26 cellular contexts compared by ENCODE assay signal in the genomic region with DNA sequence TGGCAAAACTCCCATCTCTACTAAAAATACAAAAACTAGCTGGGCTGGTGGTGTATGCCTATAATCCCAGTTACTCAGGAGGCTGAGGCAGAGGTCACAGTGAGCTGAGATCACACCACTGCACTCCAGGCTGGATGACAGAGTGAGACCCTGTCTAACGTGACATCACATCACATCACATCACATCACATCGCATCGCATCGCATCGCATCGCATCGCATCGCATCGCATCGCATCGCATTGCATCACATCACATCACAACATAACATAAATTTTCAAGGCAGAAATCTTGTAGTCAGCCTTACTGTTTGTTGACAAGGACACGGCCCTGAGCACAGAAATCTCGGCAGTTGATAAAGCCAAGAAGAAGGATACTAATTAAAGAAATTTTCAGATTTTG.
"Had no signal": no experiment of that assay in that cellular context is flagged by ENCODE, and none has a peak within 500 bp of the region (broad histone marks: within the 10 kb centered on the region; RNA-seq: fewer than 3 reads in every experiment).

No MANE protein-coding gene starts in this region.

- H3K9me3 Mint-ChIP-seq: immature natural killer cell; naive thymus-derived CD4-positive, alpha-beta T cell; natural killer cell treated with Interleukin-12 subunit alpha and Interleukin-12 subunit beta and Interleukin-15 and Interleukin-18, amount 100 ng/mL, for 72 hours; stimulated activated naive CD8-positive, alpha-beta T cell treated with anti-CD3 and anti-CD28 coated beads, Interleukin-15, amount 100 ng/mL, for 72 hours; type B pancreatic cell had no signal

- H3K9me3 ChIP-seq: left ventricle myocardium inferior, mucosa of descending colon, ovary, prostate gland, tibial nerve, uterus had no signal

- H3K27me3 Mint-ChIP-seq: naive thymus-derived CD4-positive, alpha-beta T cell; natural killer cell treated with Interleukin-12 subunit alpha and Interleukin-12 subunit beta and Interleukin-15 and Interleukin-18, amount 100 ng/mL, for 72 hours; stimulated activated naive CD8-positive, alpha-beta T cell treated with anti-CD3 and anti-CD28 coated beads, Interleukin-15, amount 100 ng/mL, for 72 hours; type B pancreatic cell had no signal

- H3K27me3 ChIP-seq: ovary, tibial nerve, uterus had no signal

- H3K4me1 ChIP-seq: prostate gland, tibial nerve, uterus had no signal

- H3K4me3 ChIP-seq: left ventricle myocardium inferior, lung, mucosa of descending colon, ovary, prostate gland, skin epidermis, tibial nerve, uterus had no signal

- ATAC-seq: mucosa of descending colon; naive thymus-derived CD4-positive, alpha-beta T cell; natural killer cell treated with Interleukin-12 subunit alpha and Interleukin-12 subunit beta and Interleukin-15 and Interleukin-18, amount 100 ng/mL, for 72 hours; right cardiac atrium; sciatic nerve; stimulated activated naive CD8-positive, alpha-beta T cell treated with anti-CD3 and anti-CD28 coated beads, Interleukin-15, amount 100 ng/mL, for 72 hours had no signal

- H3K36me3 ChIP-seq: ovary, prostate gland, uterus had no signal

- DNase-seq: hypothalamus; immature natural killer cell; left ventricle myocardium inferior; midbrain; mucosa of descending colon; naive thymus-derived CD4-positive, alpha-beta T cell; ovary; posterior cingulate gyrus; retina; right cardiac atrium; stimulated activated CD4-positive, alpha-beta T cell treated with anti-CD3 and anti-CD28 coated beads, Interleukin-12 subunit alpha, Interleukin-12 subunit beta, amount 100 ng/mL, for 4 hours; stimulated activated CD4-positive, alpha-beta T cell treated with anti-CD3 and anti-CD28 coated beads, Interleukin-15, amount 100 ng/mL, for 24 hours; stimulated activated CD4-positive, alpha-beta T cell treated with anti-CD3 and anti-CD28 coated beads, Interleukin-2, amount 100 ng/mL, for 24 hours; stimulated activated CD4-positive, alpha-beta T cell treated with anti-CD3 and anti-CD28 coated beads, Interleukin-4, amount 100 ng/mL, for 1 hour; stimulated activated naive CD4-positive, alpha-beta T cell treated with Interleukin-2 at 50 U/mL for 16 hours; stimulated activated naive CD8-positive, alpha-beta T cell treated with anti-CD3 and anti-CD28 coated beads, Interleukin-15, amount 100 ng/mL, for 72 hours; substantia nigra; uterus had no signal

- H3K4me1 Mint-ChIP-seq: stimulated activated naive CD8-positive, alpha-beta T cell treated with anti-CD3 and anti-CD28 coated beads, Interleukin-15, amount 100 ng/mL, for 72 hours had no signal

- H3K27ac Mint-ChIP-seq: natural killer cell treated with Interleukin-12 subunit alpha and Interleukin-12 subunit beta and Interleukin-15 and Interleukin-18, amount 100 ng/mL, for 72 hours; type B pancreatic cell had no signal

- H3K36me3 Mint-ChIP-seq: natural killer cell treated with Interleukin-12 subunit alpha and Interleukin-12 subunit beta and Interleukin-15 and Interleukin-18, amount 100 ng/mL, for 72 hours had no signal

- H3K27ac ChIP-seq: left ventricle myocardium inferior, ovary, prostate gland, skin epidermis, tibial nerve, uterus had no signal

- FAIRE-seq: islet of Langerhans had no signal

- H3K4me3 Mint-ChIP-seq: immature natural killer cell; naive thymus-derived CD4-positive, alpha-beta T cell; natural killer cell treated with Interleukin-12 subunit alpha and Interleukin-12 subunit beta and Interleukin-15 and Interleukin-18, amount 100 ng/mL, for 72 hours; stimulated activated naive CD8-positive, alpha-beta T cell treated with anti-CD3 and anti-CD28 coated beads, Interleukin-15, amount 100 ng/mL, for 72 hours; type B pancreatic cell had no signal
